In genomic region chr1:243508303-243508713, GRCh38 we compare ENCODE assay signal across 11 cellular contexts.
A peak's percentile ranks its signal among the peaks of the same experiment; 100 is the strongest.
DNase-seq lines count a peak whose midpoint lies in the region; ATAC-seq and TF ChIP-seq lines count a peak whose summit lies in the region.
"Had no signal": no experiment of that assay in that cellular context is flagged by ENCODE, and none has a peak within 500 bp of the region (broad histone marks: within the 10 kb centered on the region; RNA-seq: fewer than 3 reads in every experiment).

No MANE protein-coding gene starts in this region.

- H3K4me3 Mint-ChIP-seq in chondrocyte (ENCODE audit: unreplicated experiment): no peak overlapping the region
- H3K4me3 Mint-ChIP-seq: activated naive CD4-positive, alpha-beta T cell treated with anti-CD3 and anti-CD28 coated beads, Interleukin-2, amount 50 U/mL, for 24 hours had no signal

- no peaks in the 10 kb centered on the region for H3K9me3 Mint-ChIP-seq in chondrocyte (ENCODE audit: low read depth)
- H3K9me3 Mint-ChIP-seq: activated naive CD4-positive, alpha-beta T cell treated with anti-CD3 and anti-CD28 coated beads, Interleukin-2, amount 50 U/mL, for 24 hours had no signal

- no peaks in the 10 kb centered on the region for H3K4me1 ChIP-seq in transverse colon

- H3K36me3 ChIP-seq in transverse colon: peaks cover 0 to 4% (median 0%) of the 10 kb centered on the region in 4 donors

- peaks cover 33% of the 10 kb centered on the region for H3K36me3 Mint-ChIP-seq in chondrocyte (ENCODE audit: low read depth)

- TF ChIP-seq CTCF in chondrocyte (IDR thresholded peaks at IDR 0.05): no peak
- TF ChIP-seq CTCF in transverse colon (IDR thresholded peaks at IDR 0.05): no peak

- in situ Hi-C loops in transverse colon (cut with MboI; ENCODE audit: low pct_ligation_motif_present in 1 of 4, low pct_unique_long_range_greater_than_20kb in 1 of 4, low sequenced_read_pairs in 3 of 4): no loop called here

- ATAC-seq in GM18505 (IDR thresholded peaks at IDR 0.05; ENCODE audit: unreplicated experiment) (peak; percentile 93), GM21723 (IDR thresholded peaks at IDR 0.05; ENCODE audit: unreplicated experiment) (peak; percentile 53)

- no peak overlapping the region for H3K27ac Mint-ChIP-seq in chondrocyte (ENCODE audit: unreplicated experiment)
- H3K27ac Mint-ChIP-seq: activated naive CD4-positive, alpha-beta T cell treated with anti-CD3 and anti-CD28 coated beads, Interleukin-2, amount 50 U/mL, for 24 hours; progenitor cell of endocrine pancreas had no signal

- no peak overlapping the region for H3K27ac ChIP-seq in transverse colon
- H3K27ac ChIP-seq: PC-9 had no signal

- no peaks in the 10 kb centered on the region for H3K27me3 ChIP-seq in transverse colon

- H3K4me3 ChIP-seq in transverse colon: no peak overlapping the region
- H3K4me3 ChIP-seq: PC-9 had no signal

- H3K9me3 ChIP-seq in transverse colon: no peaks in the 10 kb centered on the region

- WGBS in transverse colon (ENCODE audit: low coverage in 1 of 2), 2 donors: 84% methylated on average over 9 of the region's 9 CpGs; no CpG with 5 or more reads in 1 of the 2 donors

- DNase-seq in NCI-H1694 (lab: John Stamatoyannopoulos, UW) (peak; percentile 100), midbrain (lab: John Stamatoyannopoulos, UW) (peak; percentile 57), chondrocyte (ENCODE audit: low spot score) (no peak), 8988T (no peak), MV-4-11 (lab: John Stamatoyannopoulos, UW) (no peak), transverse colon (no peak)
- DNase-seq: PC-9 had no signal

- H3K4me1 Mint-ChIP-seq in chondrocyte (ENCODE audit: low read depth): peaks cover 2% of the 10 kb centered on the region

- intact Hi-C loops in transverse colon (cut with DNase I; ENCODE audit: low total_unique reads): no loop called here

- TF ChIP-seq EP300 in transverse colon (IDR thresholded peaks at IDR 0.05; ENCODE audit: low read depth): no peak

- H3K27me3 Mint-ChIP-seq in chondrocyte (ENCODE audit: low read depth): no peaks in the 10 kb centered on the region
- H3K27me3 Mint-ChIP-seq: activated naive CD4-positive, alpha-beta T cell treated with anti-CD3 and anti-CD28 coated beads, Interleukin-2, amount 50 U/mL, for 24 hours; progenitor cell of endocrine pancreas had no signal

- TF ChIP-seq POLR2A in GM18505 (IDR thresholded peaks at IDR 0.05; ENCODE audit: borderline replicate concordance, extremely low read depth, insufficient read depth, insufficient read length) (no peak), transverse colon (IDR thresholded peaks at IDR 0.05) (no peak)

Comparison
In these comparisons a context has a peak if more than half of its experiments do, and no peak if none do; other contexts are left out.
1. DNase-seq: peak in NCI-H1694 (single experiment) and midbrain (single experiment); none in chondrocyte (single experiment), 8988T (single experiment), MV-4-11 (single experiment) and transverse colon (single experiment).